Comparison of ENCODE assay signal across 16 cellular contexts in genomic region chr12:115473257-115473956, GRCh38.
"Had no signal": no experiment of that assay in that cellular context is flagged by ENCODE, and none has a peak within 500 bp of the region (broad histone marks: within the 10 kb centered on the region; RNA-seq: fewer than 3 reads in every experiment).

No MANE protein-coding gene starts in this region.

- H3K27ac ChIP-seq: body of pancreas, lower lobe of right lung, right atrium auricular region, tibial nerve had no signal

- H3K9me3 ChIP-seq: body of pancreas, lower lobe of right lung, right atrium auricular region, tibial nerve had no signal

- FAIRE-seq: small intestine had no signal

- DNase-seq: activated CD4-positive, alpha-beta T cell treated with anti-CD3 and anti-CD28 coated beads, Interleukin-2, amount 50 U/mL, for 4 hours; activated CD4-positive, CD25-positive, alpha-beta regulatory T cell treated with anti-CD3 and anti-CD28 coated beads, Interleukin-2, amount 50 U/mL, for 72 hours; activated effector memory CD4-positive, alpha-beta T cell treated with Interleukin-2 at 50 U/mL for 16 hours; activated T-cell treated with anti-CD3 and anti-CD28 coated beads, Interleukin-2, amount 50 U/mL, for 1 hour; amniotic stem cell; body of pancreas; erythroblast; immature natural killer cell; lower lobe of right lung; midbrain; naive thymus-derived CD4-positive, alpha-beta T cell; posterior cingulate gyrus had no signal

- H3K36me3 ChIP-seq: lower lobe of right lung, right atrium auricular region, tibial nerve had no signal

- H3K4me1 ChIP-seq: body of pancreas, lower lobe of right lung, right atrium auricular region, tibial nerve had no signal

- H3K4me3 ChIP-seq: body of pancreas, lower lobe of right lung, right atrium auricular region, tibial nerve had no signal

- ATAC-seq: activated naive CD4-positive, alpha-beta T cell treated with anti-CD3 and anti-CD28 coated beads, Interleukin-2, amount 50 U/mL, for 72 hours; body of pancreas; lower lobe of right lung; naive thymus-derived CD4-positive, alpha-beta T cell had no signal

- H3K27me3 ChIP-seq: body of pancreas, right atrium auricular region, tibial nerve had no signal
